In the genomic region with DNA sequence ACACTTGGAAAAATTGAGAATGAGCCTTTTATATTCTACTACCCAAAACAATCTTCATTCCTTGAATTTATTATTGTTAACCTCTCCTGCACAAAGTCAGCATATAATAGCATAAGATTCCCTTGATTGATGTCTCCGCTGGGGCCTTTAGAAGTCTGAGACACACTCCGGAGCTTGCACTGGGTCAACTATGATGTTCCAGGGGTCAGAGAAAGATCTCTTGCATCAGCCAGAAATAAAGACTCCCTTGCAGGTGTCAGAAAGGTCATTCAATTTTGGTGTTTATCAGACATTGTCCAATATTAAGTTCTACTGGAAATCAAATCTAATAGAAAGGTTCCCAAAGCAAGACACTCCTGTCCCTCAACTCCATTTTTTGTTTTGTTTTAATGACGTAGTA, we compare ENCODE assay signal across 1 cellular context.
TF ChIP-seq lines count a peak whose summit lies in the region.

No MANE protein-coding gene starts in this region.

TF ChIP-seq in GM23338, 12 proteins besides CTCF, POLR2A, EP300 and RAD21 (continued from another document):
- no peak for TF ChIP-seq ZNF462 (CRISPR knock-in tag; IDR thresholded peaks at IDR 0.05)
- no peak for TF ChIP-seq POLR2AphosphoS5 (IDR thresholded peaks at IDR 0.05; ENCODE audit: low read depth)
- TF ChIP-seq ZNF114 (CRISPR knock-in tag; IDR thresholded peaks at IDR 0.05): no peak
- TF ChIP-seq, protein P1, sequence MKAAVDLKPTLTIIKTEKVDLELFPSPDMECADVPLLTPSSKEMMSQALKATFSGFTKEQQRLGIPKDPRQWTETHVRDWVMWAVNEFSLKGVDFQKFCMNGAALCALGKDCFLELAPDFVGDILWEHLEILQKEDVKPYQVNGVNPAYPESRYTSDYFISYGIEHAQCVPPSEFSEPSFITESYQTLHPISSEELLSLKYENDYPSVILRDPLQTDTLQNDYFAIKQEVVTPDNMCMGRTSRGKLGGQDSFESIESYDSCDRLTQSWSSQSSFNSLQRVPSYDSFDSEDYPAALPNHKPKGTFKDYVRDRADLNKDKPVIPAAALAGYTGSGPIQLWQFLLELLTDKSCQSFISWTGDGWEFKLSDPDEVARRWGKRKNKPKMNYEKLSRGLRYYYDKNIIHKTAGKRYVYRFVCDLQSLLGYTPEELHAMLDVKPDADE (IDR thresholded peaks at IDR 0.05): no peak
- no peak for TF ChIP-seq JUNB (IDR thresholded peaks at IDR 0.05; ENCODE audit: unreplicated experiment)
- no peak for TF ChIP-seq EZH2 (IDR thresholded peaks at IDR 0.05; ENCODE audit: low read depth, unreplicated experiment)
- TF ChIP-seq CREB1 (CRISPR knock-in tag; IDR thresholded peaks at IDR 0.05; ENCODE audit: low read depth): no peak
- no peak for TF ChIP-seq NANOG (IDR thresholded peaks at IDR 0.05; ENCODE audit: borderline replicate concordance)
- TF ChIP-seq ZNF331 (CRISPR knock-in tag; IDR thresholded peaks at IDR 0.05; ENCODE audit: low read depth): no peak
